Comparison of ENCODE assay signal across 23 cellular contexts in genomic region chr4:152708361-152708760, GRCh38. TPM values are rescaled to one million over a fixed set of nuclear protein-coding genes. Genes with fewer than 3 reads are reported as not detected.
DNase-seq lines count a peak whose midpoint lies in the region; ATAC-seq, FAIRE-seq and TF ChIP-seq lines count a peak whose summit lies in the region.
"Had no signal": no experiment of that assay in that cellular context is flagged by ENCODE, and none has a peak within 500 bp of the region (broad histone marks: within the 10 kb centered on the region; RNA-seq: fewer than 3 reads in every experiment).

No MANE protein-coding gene starts in this region.

- no peak overlapping the region for H2BK12ac ChIP-seq in H1 (ENCODE audit: low read depth, low read length)

- intact Hi-C loops in lower lobe of right lung (cut with DNase I) = no loop called here

- no peak overlapping the region for H3K56ac ChIP-seq in H1 (replicated peaks; ENCODE audit: insufficient read length, low read depth, low read length)

- no peak for TF ChIP-seq POLR2A in H1 (IDR thresholded peaks at IDR 0.05; ENCODE audit: control extremely low read depth in 1 of 2, low read depth in 2 of 2, low read length in 2 of 2)

- H3K9ac ChIP-seq in H1 (replicated peaks in 1 of 4; ENCODE audit: extremely low read depth in 1 of 4, low read depth in 3 of 4, low read length in 3 of 4) = no peak overlapping the region
- H3K9ac ChIP-seq: BLaER1 treated with 17β-estradiol and CSF1 and Interleukin-3, amounts not matched to agents 10 nM and 100 nM had no signal

- H3K18ac ChIP-seq in H1 (ENCODE audit: extremely low read depth, low read length) = peak overlapping the region; percentile 11; the same call in 1 of the 2 replicates

- no peaks in the 10 kb centered on the region for H3K79me1 ChIP-seq in H1 (ENCODE audit: low read depth, low read length)

- no peak for TF ChIP-seq RAD21 in H1 (IDR thresholded peaks at IDR 0.05 in 1 of 2, conservative IDR thresholded peaks at IDR 0.05 in 1 of 2; ENCODE audit: low read depth in 2 of 2, low read length in 2 of 2)

- peak overlapping the region; percentile 8 for H4K91ac ChIP-seq in H1 (replicated peaks; ENCODE audit: insufficient read length, low read length)

- H3K4me2 ChIP-seq in GM23338 (no peak overlapping the region), H1 (ENCODE audit: insufficient read depth in 1 of 2, low read depth in 2 of 2, low read length in 2 of 2) (no peak overlapping the region)

- H3K4me3 ChIP-seq in GM23338 = no peak overlapping the region
- no peak overlapping the region for H3K4me3 ChIP-seq in H1 (ENCODE audit: extremely low read depth in 1 of 4, insufficient read depth in 2 of 4, low read depth in 3 of 4, low read length in 4 of 4)
- H3K4me3 ChIP-seq in lower lobe of right lung = no peak overlapping the region
- H3K4me3 ChIP-seq: BLaER1 treated with 17β-estradiol and CSF1 and Interleukin-3, amounts not matched to agents 10 nM and 100 nM; gastroesophageal sphincter; lung; MG63; SJCRH30; spleen had no signal

- H3K4me1 ChIP-seq in GM23338 (ENCODE audit: insufficient read depth) = peaks cover 34% of the 10 kb centered on the region
- peaks cover 5 to 16% (median 14%) of the 10 kb centered on the region in 4 experiments; a peak in 6 of 7 replicates for H3K4me1 ChIP-seq in H1 (replicated peaks in 1 of 4; ENCODE audit: control insufficient read depth in 3 of 4, insufficient read depth in 4 of 4, low read length in 3 of 4)
- no peaks in the 10 kb centered on the region for H3K4me1 ChIP-seq in lower lobe of right lung
- H3K4me1 ChIP-seq: gastroesophageal sphincter, SJCRH30, spleen had no signal

- ATAC-seq in GM23338 (no peak), HG02884 (IDR thresholded peaks at IDR 0.05; ENCODE audit: unreplicated experiment) (no peak), lower lobe of right lung (no peak)
- ATAC-seq: activated CD8-positive, alpha-beta T cell treated with anti-CD3 and anti-CD28 coated beads, Interleukin-2, amount 10 ng/mL, durations not matched to agents 7 days and 5 days; gastroesophageal sphincter; T-cell had no signal

- peaks cover 0 to 2% of the 10 kb centered on the region in 2 experiments; a peak in 2 of 4 replicates for H3K9me3 ChIP-seq in H1 (ENCODE audit: insufficient read depth in 2 of 2, low read depth in 1 of 2, low read length in 1 of 2)
- H3K9me3 ChIP-seq in lower lobe of right lung = no peaks in the 10 kb centered on the region
- H3K9me3 ChIP-seq: MG63, SJCRH30 had no signal

- H3K4me1 Mint-ChIP-seq in GM23338 = peaks cover 43% of the 10 kb centered on the region
- peaks cover 18% of the 10 kb centered on the region for H3K4me1 Mint-ChIP-seq in mesothelial cell of epicardium
- H3K4me1 Mint-ChIP-seq: T-cell had no signal

- no peaks in the 10 kb centered on the region for H3K23me2 ChIP-seq in H1 (ENCODE audit: low read depth, low read length)

- H3K36me3 ChIP-seq in GM23338 (ENCODE audit: insufficient read depth) = no peaks in the 10 kb centered on the region; the same call in 1 of the 2 replicates
- no peaks in the 10 kb centered on the region for H3K36me3 ChIP-seq in H1 (ENCODE audit: control insufficient read depth in 2 of 4, insufficient read depth in 4 of 4, low read length in 3 of 4)
- H3K36me3 ChIP-seq in lower lobe of right lung = no peaks in the 10 kb centered on the region
- H3K36me3 ChIP-seq: BLaER1 treated with 17β-estradiol and CSF1 and Interleukin-3, amounts not matched to agents 10 nM and 100 nM; gastroesophageal sphincter; MG63; SJCRH30; spleen had no signal

- no peak overlapping the region for H3K4ac ChIP-seq in H1 (replicated peaks; ENCODE audit: insufficient read length, low read depth, low read length)

- H3K27me3 Mint-ChIP-seq in GM23338 (ENCODE audit: insufficient read depth, low read depth, poor library complexity) (peaks cover 4% of the 10 kb centered on the region), mesothelial cell of epicardium (ENCODE audit: low read depth) (no peaks in the 10 kb centered on the region)

- H4K5ac ChIP-seq in H1 (ENCODE audit: insufficient read length, low read depth, low read length) = no peak overlapping the region

- FAIRE-seq in H1 (lab: Jason Lieb, UNC) = no peak
- FAIRE-seq: TTC549 had no signal

- H3K14ac ChIP-seq in H1 (ENCODE audit: insufficient read length) = no peak overlapping the region

- H2AFZ ChIP-seq in GM23338 = peak overlapping the region; percentile 77
- H2AFZ ChIP-seq in H1 (ENCODE audit: low read length) = no peak overlapping the region

- no peak overlapping the region for H2BK20ac ChIP-seq in H1 (ENCODE audit: low read length)

- CTCF ChIA-PET in H1 (lab: Charles Lee; ENCODE audit: partially characterized antibody) = interaction anchor here (0.6 to 1.0 kb wide), 3 partner anchors 28 to 216 kb away, joined by 3 read pairs; no protein-coding TSS in a partner anchor

- H3K23ac ChIP-seq in H1 (ENCODE audit: insufficient read length) = no peak overlapping the region

- no peak overlapping the region for H3K27ac Mint-ChIP-seq in GM23338
- peak overlapping the region; percentile 75 for H3K27ac Mint-ChIP-seq in mesothelial cell of epicardium
- H3K27ac Mint-ChIP-seq: activated CD8-positive, alpha-beta T cell treated with anti-CD3 and anti-CD28 coated beads, Interleukin-2, amount 10 ng/mL, durations not matched to agents 7 days and 5 days; stimulated activated naive B cell treated with anti-CD40 and anti-IgM and Interleukin-4, amounts not matched to agents 10 μg/mL and 1 μg/mL and 100 μg/mL, for 72 hours; T-cell had no signal

- no peak overlapping the region for H2BK15ac ChIP-seq in H1 (ENCODE audit: low read length)

- no peak overlapping the region for H2BK120ac ChIP-seq in H1 (replicated peaks; ENCODE audit: low read depth, low read length)

- H3K9me2 ChIP-seq in GM23338 (ENCODE audit: insufficient read depth) = no peaks in the 10 kb centered on the region

- H3K27me3 ChIP-seq in GM23338 (ENCODE audit: insufficient read depth) = no peaks in the 10 kb centered on the region
- H3K27me3 ChIP-seq in H1 (replicated peaks in 1 of 4; ENCODE audit: control insufficient read depth in 3 of 4, extremely low read depth in 1 of 4, insufficient read depth in 3 of 4, low read length in 3 of 4) = no peaks in the 10 kb centered on the region
- H3K27me3 ChIP-seq in lower lobe of right lung (ENCODE audit: low read depth) = no peaks in the 10 kb centered on the region
- H3K27me3 ChIP-seq: BLaER1 treated with 17β-estradiol and CSF1 and Interleukin-3, amounts not matched to agents 10 nM and 100 nM; MG63; SJCRH30; spleen had no signal

- POLR2A ChIA-PET in H1 (lab: Charles Lee; ENCODE audit: partially characterized antibody) = interaction anchor here (1.2 kb wide), 1 partner anchor 24 kb away, joined by 3 read pairs; no protein-coding TSS in a partner anchor

- H3K36me3 Mint-ChIP-seq in GM23338 (ENCODE audit: low read depth) (peaks cover 12% of the 10 kb centered on the region), mesothelial cell of epicardium (no peaks in the 10 kb centered on the region)

- H3F3A ChIP-seq in GM23338 (replicated peaks; ENCODE audit: low read depth) = no peaks in the 10 kb centered on the region

- no peak for TF ChIP-seq EP300 in H1 (IDR thresholded peaks at IDR 0.05; ENCODE audit: borderline replicate concordance in 1 of 2, low read depth in 2 of 2, low read length in 2 of 2)

- no peaks in the 10 kb centered on the region for H3K79me2 ChIP-seq in GM23338 (replicated peaks; ENCODE audit: insufficient read depth)
- no peaks in the 10 kb centered on the region for H3K79me2 ChIP-seq in H1 (ENCODE audit: control insufficient read depth in 1 of 2, insufficient read depth in 2 of 2, low read length in 2 of 2)

- H3K4me3 Mint-ChIP-seq in GM23338 (no peak overlapping the region), mesothelial cell of epicardium (no peak overlapping the region)
- H3K4me3 Mint-ChIP-seq: activated CD8-positive, alpha-beta T cell treated with anti-CD3 and anti-CD28 coated beads, Interleukin-2, amount 10 ng/mL, durations not matched to agents 7 days and 5 days; stimulated activated naive B cell treated with anti-CD40 and anti-IgM and Interleukin-4, amounts not matched to agents 10 μg/mL and 1 μg/mL and 100 μg/mL, for 72 hours; T-cell had no signal

- H3K27ac ChIP-seq in 22Rv1 (0 out of 2 replicates have a peak overlapping the region, but pooled peaks have one; percentile 29), GM23338 (ENCODE audit: low read depth) (no peak overlapping the region), H1 (ENCODE audit: low read depth, low read length) (no peak overlapping the region), lower lobe of right lung (no peak overlapping the region)
- H3K27ac ChIP-seq: BLaER1 treated with 17β-estradiol and CSF1 and Interleukin-3, amounts not matched to agents 10 nM and 100 nM; gastroesophageal sphincter; SJCRH30; spleen had no signal

- 100% methylated on average over 1 of the region's 1 CpG; no CpG with 5 or more reads in 1 of the 2 experiments for WGBS in H1 (ENCODE audit: extremely low coverage in 1 of 2, insufficient coverage in 1 of 2, insufficient read length in 1 of 2, insufficient replicate concordance in 2 of 2, low coverage in 1 of 2, low lambda C conversion rate in 2 of 2, missing lambda C conversion rate in 1 of 2), 2 experiments

- no peak overlapping the region for H2BK5ac ChIP-seq in H1 (ENCODE audit: low read depth, low read length)

- no peak overlapping the region for H4K8ac ChIP-seq in H1 (ENCODE audit: extremely low read depth, insufficient read depth, low read length)

- TF ChIP-seq CTCF in 22Rv1 (IDR thresholded peaks at IDR 0.05) (no peak), GM23338 (conservative IDR thresholded peaks at IDR 0.05; ENCODE audit: low read depth in 2 of 2) (no peak), H1 (IDR thresholded peaks at IDR 0.05; ENCODE audit: control extremely low read depth in 1 of 3, insufficient read depth in 1 of 3, low read depth in 1 of 3, low read length in 3 of 3) (no peak), mesothelial cell of epicardium (IDR thresholded peaks at IDR 0.05; ENCODE audit: unreplicated experiment) (no peak), lower lobe of right lung (IDR thresholded peaks at IDR 0.05) (no peak)

- DNase-seq in GM23338 (ENCODE audit: low spot score) (no peak), H1 (ENCODE audit: low read depth in 1 of 2, low spot score in 2 of 2) (no peak), mesothelial cell of epicardium (ENCODE audit: low spot score in 2 of 2, unreplicated experiment in 2 of 2) (no peak), kidney glomerular epithelial cell (lab: John Stamatoyannopoulos, UW) (no peak), lower lobe of right lung (no peak), cerebellum (ENCODE audit: low spot score) (no peak)
- DNase-seq: activated CD4-positive, CD25-positive, alpha-beta regulatory T cell treated with anti-CD3 and anti-CD28 coated beads, Interleukin-2, amount 50 U/mL, for 72 hours; activated CD8-positive, alpha-beta T cell treated with anti-CD3 and anti-CD28 coated beads, Interleukin-2, amount 10 ng/mL, durations not matched to agents 7 days and 5 days; activated gamma-delta T cell; MG63; NCI-H2107; NCI-H446; SJCRH30; spleen; stimulated activated CD4-positive, alpha-beta T cell treated with anti-CD3 and anti-CD28 coated beads, Interleukin-2, amount 100 ng/mL, for 48 hours; stimulated activated naive B cell treated with anti-CD40 and anti-IgM and Interleukin-4, amounts not matched to agents 10 μg/mL and 1 μg/mL and 100 μg/mL, for 72 hours; T-cell had no signal

- H4K20me1 ChIP-seq in GM23338 (replicated peaks; ENCODE audit: insufficient read depth) (no peaks in the 10 kb centered on the region), H1 (replicated peaks in 1 of 2; ENCODE audit: control insufficient read depth in 1 of 2, insufficient read depth in 2 of 2, low read length in 2 of 2) (no peaks in the 10 kb centered on the region)
- H4K20me1 ChIP-seq: BLaER1 treated with 17β-estradiol and CSF1 and Interleukin-3, amounts not matched to agents 10 nM and 100 nM had no signal

- H3K9me3 Mint-ChIP-seq in GM23338 (peaks cover 14% of the 10 kb centered on the region), mesothelial cell of epicardium (peaks cover 2% of the 10 kb centered on the region)

- no peak overlapping the region for H2AK5ac ChIP-seq in H1 (ENCODE audit: low read depth, low read length)

RNA-seq across cellular contexts. Expression of gene TMEM154, which starts 28.6 kb away (rescaled TPM):
- total RNA-seq in GM23338 (2014; rRNA removed; shearing (Covaris generic)) = 1.7 and 2.7 TPM in 2 replicates
- polyA plus RNA-seq in GM23338 (2016; fragmentation: Nextera tagmentation; extraction: Ambion mirVana) = 1.0 and 1.8 TPM in 2 replicates
- 1.2 and 1.5 TPM in 2 replicates for total RNA-seq in H1 (2021; fragmentation: NEBNext Ultra II Directional; extraction: Animal tissue kit (Norgen Biotek cat#: 25700))
- polyA plus RNA-seq in H1 (2011; rRNA removed) = 0.22 and 0.33 TPM in 2 replicates
- polyA plus RNA-seq in H1 (2011; cell fraction: cytosol; rRNA removed) = 0.27 TPM
- 0.31 TPM for polyA plus RNA-seq in H1 (2011; cell fraction: nucleus; rRNA removed)
- 0.18 to 0.99 TPM (median 0.69 TPM) in 4 replicates for polyA plus RNA-seq in H1 (2012, experiment 1 of 2)
- polyA plus RNA-seq in H1 (2012, experiment 2 of 2) = 0.03 TPM
- polyA plus RNA-seq in H1 (2013, experiment 1 of 2) = 1.1 TPM
- 1.9 TPM for polyA plus RNA-seq in H1 (2013, experiment 2 of 2)
- 0.85 and 1.0 TPM in 2 replicates for polyA minus RNA-seq in H1 (2011; rRNA and poly(A)+ RNA removed)
- polyA minus RNA-seq in H1 (2011; cell fraction: cytosol; rRNA and poly(A)+ RNA removed) = not detected
- polyA minus RNA-seq in H1 (2011; cell fraction: nucleus; rRNA and poly(A)+ RNA removed) = 1.9 TPM
- 0.75 to 1.2 TPM (median 0.98 TPM) in 3 replicates for total RNA-seq in mesothelial cell of epicardium
- 19.6 TPM for total RNA-seq in lower lobe of right lung
- total RNA-seq in cerebellum = 1.5 TPM
